ENCODE assay signal across 26 cellular contexts in the genomic region with DNA sequence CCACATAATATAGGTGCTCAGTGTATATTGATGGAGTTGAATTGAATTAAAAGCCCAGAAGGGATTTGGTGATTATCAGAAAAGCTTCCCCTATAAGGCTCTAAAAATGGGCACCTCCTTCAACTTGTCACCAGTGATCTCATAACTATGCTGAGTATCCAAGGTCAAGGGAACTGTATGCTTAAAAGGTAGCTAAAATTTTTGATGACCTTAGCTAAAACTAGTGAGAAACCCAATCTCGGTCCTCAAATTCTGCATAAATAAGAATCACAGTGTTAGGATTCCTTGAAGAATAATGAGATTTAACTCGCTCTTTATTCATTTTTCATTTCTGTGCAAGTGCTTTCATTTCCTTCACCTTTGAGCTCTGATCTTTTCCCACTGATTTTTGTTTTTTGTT.
"Had no signal": no experiment of that assay in that cellular context is flagged by ENCODE, and none has a peak within 500 bp of the region (broad histone marks: within the 10 kb centered on the region; RNA-seq: fewer than 3 reads in every experiment).

No MANE protein-coding gene starts in this region.

- H3K27me3 ChIP-seq: colonic mucosa, gastrocnemius medialis had no signal

- H3K4me3 ChIP-seq: colonic mucosa, esophagus squamous epithelium, gastrocnemius medialis, heart right ventricle, left lung, lower lobe of right lung, mucosa of descending colon had no signal

- H3K27ac ChIP-seq: colonic mucosa, epithelial cell of prostate, esophagus squamous epithelium, gastrocnemius medialis, heart right ventricle, left lung, lower lobe of right lung had no signal

- H3K36me3 ChIP-seq: colonic mucosa, esophagus squamous epithelium, gastrocnemius medialis, heart right ventricle, left lung, lower lobe of right lung had no signal

- H3K9me3 ChIP-seq: colonic mucosa, esophagus squamous epithelium, gastrocnemius medialis, heart right ventricle, left lung, lower lobe of right lung, mucosa of descending colon had no signal

- DNase-seq: colonic mucosa; cortex of kidney; effector CD8-positive, alpha-beta T cell; effector memory CD8-positive, alpha-beta T cell; endodermal cell; erythroblast; esophagus squamous epithelium; foreskin fibroblast; foreskin melanocyte; gastrocnemius medialis; glutamatergic neuron; head of caudate nucleus; heart right ventricle; hippocampal formation; left cardiac atrium; left lung; left ventricle myocardium superior; lower lobe of right lung; mesenchymal stem cell; mucosa of descending colon; naive B cell had no signal

- H3K4me1 ChIP-seq: colonic mucosa, esophagus squamous epithelium, gastrocnemius medialis, left lung, lower lobe of right lung had no signal

- FAIRE-seq: endometrium, islet of Langerhans, keratinocyte had no signal

- ATAC-seq: effector memory CD8-positive, alpha-beta T cell; esophagus mucosa; gastrocnemius medialis; heart right ventricle; left cardiac atrium; left lung; left ventricle myocardium superior; lower lobe of right lung; mucosa of descending colon had no signal
